ENCODE assay signal across 22 cellular contexts in the genomic region with DNA sequence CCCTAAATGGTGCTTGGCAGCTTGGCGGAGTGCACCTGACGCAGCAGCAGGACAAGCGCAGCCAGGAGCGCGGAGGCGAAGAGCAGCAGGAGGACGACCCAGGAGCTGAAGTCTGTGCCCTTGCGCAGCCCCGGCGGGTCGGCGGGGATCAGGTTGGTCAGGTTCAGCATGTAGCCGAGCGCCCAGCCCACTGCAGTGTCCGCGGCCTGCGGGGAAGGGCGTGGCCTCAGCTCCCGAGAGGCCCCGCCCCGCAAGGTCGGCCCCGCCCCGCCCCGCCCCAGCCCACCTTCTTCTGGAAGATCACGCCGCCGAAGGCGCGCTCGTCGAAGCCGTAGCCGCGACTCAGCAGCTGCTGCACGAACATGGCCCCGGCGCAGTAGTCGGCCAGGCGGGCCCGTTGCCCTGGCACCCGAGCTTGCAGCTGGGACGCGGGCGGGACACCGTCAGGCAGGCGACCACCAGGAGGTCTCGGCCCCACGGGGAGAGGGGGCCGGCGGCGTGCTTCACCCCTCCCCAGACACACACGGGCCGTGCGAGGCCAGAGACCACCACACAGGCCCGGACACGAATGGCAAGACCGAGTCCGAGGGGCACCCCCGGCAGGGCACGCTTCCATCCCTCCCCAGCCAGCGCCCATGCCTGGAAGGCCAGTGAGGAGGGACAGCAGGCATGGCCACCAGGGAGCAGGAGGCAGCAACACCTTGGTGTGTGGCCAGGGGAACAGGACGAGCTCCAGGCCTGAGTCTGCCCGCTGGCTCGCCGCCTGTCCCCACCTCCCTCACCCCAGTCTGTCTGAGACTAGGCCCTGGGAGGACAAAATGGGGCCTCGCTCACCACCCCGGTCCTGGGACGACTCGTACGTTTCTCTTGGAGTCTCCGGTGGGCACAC. TPM values are rescaled to one million over a fixed set of nuclear protein-coding genes. Genes with fewer than 3 reads are reported as not detected.
DNase-seq lines count a peak whose midpoint lies in the region; ATAC-seq, FAIRE-seq and TF ChIP-seq lines count a peak whose summit lies in the region.
"Had no signal": no experiment of that assay in that cellular context is flagged by ENCODE, and none has a peak within 500 bp of the region (broad histone marks: within the 10 kb centered on the region; RNA-seq: fewer than 3 reads in every experiment).

No MANE protein-coding gene starts in this region.

- in situ Hi-C loops in K562 (cut with MboI) = no loop called here

- H3K9me2 ChIP-seq in PC-9 (ENCODE audit: insufficient read depth) = no peaks in the 10 kb centered on the region

- no peaks in the 10 kb centered on the region for H3K9me3 ChIP-seq in K562 (replicated peaks; ENCODE audit: control insufficient read depth, insufficient read depth, low read depth, low read length)
- H3K9me3 ChIP-seq in PC-9 (ENCODE audit: insufficient read depth, low read depth) = no peaks in the 10 kb centered on the region
- H3K9me3 ChIP-seq: HAP-1, MG63, Peyer's patch, SJSA1 had no signal

- H3K79me2 ChIP-seq in K562 (ENCODE audit: control insufficient read depth, insufficient read depth, low read length) (no peaks in the 10 kb centered on the region), PC-9 (ENCODE audit: low read depth) (peaks cover 14% of the 10 kb centered on the region)
- H3K79me2 ChIP-seq: hepatocyte had no signal

- TF ChIP-seq RAD21 in K562 (CRISPR knock-in tag; conservative IDR thresholded peaks at IDR 0.05 in 1 of 2, IDR thresholded peaks at IDR 0.05 in 1 of 2) = no peak

- TF ChIP-seq POLR2A in K562 (conservative IDR thresholded peaks at IDR 0.05) = no peak

- H3K27ac ChIP-seq in K562 (ENCODE audit: extremely low read depth, low read depth, low read length) (no peak overlapping the region), coronary artery (no peak overlapping the region), PC-9 (no peak overlapping the region)
- H3K27ac ChIP-seq: hepatocyte, Peyer's patch, SJSA1 had no signal

- H3K4me2 ChIP-seq in K562 (ENCODE audit: insufficient read depth, low read length) (peak overlapping the region; percentile 25; the same call in 1 of the 2 replicates), PC-9 (no peak overlapping the region)
- H3K4me2 ChIP-seq: hepatocyte had no signal

- BruUV-seq in K562 (replicated peaks; lab: Mats Ljungman, UMichigan) (no TSS peak), PC-9 (replicated peaks; lab: Mats Ljungman, UMichigan) (no TSS peak)

- FAIRE-seq in K562 (lab: Jason Lieb, UNC) = peak; percentile 6
- FAIRE-seq: A204.1, islet of Langerhans had no signal

- H3K36me3 ChIP-seq in K562 (ENCODE audit: control insufficient read depth, insufficient read depth, low read length) (no peaks in the 10 kb centered on the region), PC-9 (ENCODE audit: low read depth) (no peaks in the 10 kb centered on the region)
- H3K36me3 ChIP-seq: HAP-1, MG63, Peyer's patch, SJSA1 had no signal

- POLR2A ChIA-PET in HEK293T (lab: Yijun Ruan, JAX) = interaction anchor here (0.6 to 1.3 kb wide), 4 partner anchors 15 to 174 kb away, joined by 3 to 5 read pairs (median 3); a partner anchor contains a TSS
- POLR2A ChIA-PET in K562 (lab: Yijun Ruan, JAX) = interaction anchor here (0.6 to 1.8 kb wide), 7 partner anchors 12 to 584 kb away, joined by 3 to 4 read pairs (median 3); no protein-coding TSS in a partner anchor
- POLR2A ChIA-PET in PC-9 (lab: Charles Lee; ENCODE audit: unreplicated experiment) = no interaction called here

- peak; percentile 78 for ATAC-seq in K562
- ATAC-seq in HG02981 (IDR thresholded peaks at IDR 0.05; ENCODE audit: unreplicated experiment) = no peak

- DNase-seq in NCI-H2029 (lab: John Stamatoyannopoulos, UW) (peak; percentile 45), NCI-H2029 treated with DMSO at 0.1 percent for 48 hours (lab: John Stamatoyannopoulos, UW) (no peak), HEK293T (ENCODE audit: extremely low spot score) (peak; percentile 52), K562 (ENCODE audit: extremely low read depth in 1 of 4, low spot score in 3 of 4) (peak; percentile 67 to 92 (median 89)), midbrain (lab: John Stamatoyannopoulos, UW) (peak; percentile 24), coronary artery (ENCODE audit: low spot score) (no peak), PC-9 (no peak)
- DNase-seq: central memory CD4-positive, alpha-beta T cell had no signal

- H3F3A ChIP-seq in PC-9 (ENCODE audit: insufficient read depth, low read depth) = peaks cover 14% of the 10 kb centered on the region; the same call in 1 of the 2 replicates

- peak overlapping the region in 1 of 2 experiments; percentile 43; a peak in 1 of 4 replicates for H3K9ac ChIP-seq in K562 (ENCODE audit: insufficient read depth in 1 of 2, low read depth in 2 of 2, low read length in 2 of 2)

- H3K27me3 ChIP-seq in K562 (ENCODE audit: control insufficient read depth in 2 of 2, insufficient read depth in 2 of 2, low read length in 2 of 2) (peaks cover 7 to 33% of the 10 kb centered on the region in 2 experiments; a peak in 4 of 5 replicates), PC-9 (ENCODE audit: insufficient read depth, low read depth) (peaks cover 6% of the 10 kb centered on the region)
- H3K27me3 ChIP-seq: MG63 had no signal

- H2AFZ ChIP-seq in K562 (ENCODE audit: low read depth, low read length) = 0 out of 2 replicates have a peak overlapping the region, but pooled peaks have one; percentile 4
- no peak overlapping the region for H2AFZ ChIP-seq in PC-9
- H2AFZ ChIP-seq: hepatocyte had no signal

- WGBS in K562 (ENCODE audit: insufficient coverage, low coverage, missing lambda C conversion rate) = 9% methylated on average over 44 of the region's 72 CpGs

- H4K20me1 ChIP-seq in K562 (replicated peaks; ENCODE audit: control insufficient read depth, insufficient read depth, low read length) (peaks cover 37% of the 10 kb centered on the region), PC-9 (ENCODE audit: insufficient read depth) (peaks cover 19% of the 10 kb centered on the region)

- H3K9me1 ChIP-seq in K562 (ENCODE audit: control insufficient read depth, insufficient read depth, low read length) = peaks cover 2% of the 10 kb centered on the region

- TF ChIP-seq EP300 in K562 (IDR thresholded peaks at IDR 0.05; ENCODE audit: low read length) = no peak

- H3K4me1 ChIP-seq in K562 (replicated peaks in 1 of 2; ENCODE audit: control insufficient read depth in 2 of 2, insufficient read depth in 2 of 2, low read length in 2 of 2) = peaks cover 2 to 76% of the 10 kb centered on the region in 2 experiments; a peak in 3 of 5 replicates
- peaks cover 12% of the 10 kb centered on the region for H3K4me1 ChIP-seq in PC-9 (replicated peaks; ENCODE audit: insufficient read depth)
- H3K4me1 ChIP-seq: HAP-1 had no signal

- H3K4me3 ChIP-seq in K562 = no peak overlapping the region
- H3K4me3 ChIP-seq in coronary artery = no peak overlapping the region
- H3K4me3 ChIP-seq in PC-9 = no peak overlapping the region
- H3K4me3 ChIP-seq: HAP-1, hepatocyte, MG63, Peyer's patch, SJSA1 had no signal

- intact Hi-C loops in K562 (cut with micrococcal nuclease) (no loop called here), PC-9 (cut with micrococcal nuclease; ENCODE audit: unreplicated experiment) (loop anchor here (5.0 kb wide), 1 partner anchor 68 kb away; no protein-coding TSS in a partner anchor)

- CTCF ChIA-PET in HEK293T (lab: Yijun Ruan, JAX) (interaction anchor here (0.7 to 2.0 kb wide), 10 partner anchors 12 to 178 kb away, joined by 3 to 14 read pairs (median 3); a partner anchor contains a TSS), K562 (lab: Yijun Ruan, JAX; ENCODE audit: low intra/inter-chr PET ratio) (interaction anchor here (0.6 to 1.6 kb wide), 3 partner anchors 139 to 188 kb away, joined by 3 to 5 read pairs (median 4); a partner anchor contains a TSS), PC-9 (lab: Charles Lee) (interaction anchor here (0.6 to 1.0 kb wide), 3 partner anchors 19 to 373 kb away, joined by 3 to 8 read pairs (median 5); no protein-coding TSS in a partner anchor)

- TF ChIP-seq CTCF in K562 (IDR thresholded peaks at IDR 0.05 in 2 of 3, conservative IDR thresholded peaks at IDR 0.05 in 1 of 3; ENCODE audit: insufficient read depth in 2 of 3, low read depth in 1 of 3, low read length in 3 of 3) (no peak), coronary artery (IDR thresholded peaks at IDR 0.05) (no peak), PC-9 (conservative IDR thresholded peaks at IDR 0.05) (no peak)

RNA-seq across cellular contexts. Expression of a gene that starts 2.9 kb away (rescaled TPM):
- total RNA-seq in K562 (2011; cell fraction: chromatin; rRNA removed; ENCODE audit: low replicate concordance) = 1.1 and 4.2 TPM in 2 replicates
- total RNA-seq in K562 (2011; cell fraction: nucleolus; rRNA removed) = 3.2 and 6.0 TPM in 2 replicates
- 1.5 and 3.6 TPM in 2 replicates for total RNA-seq in K562 (2011; cell fraction: nucleoplasm; rRNA removed)
- total RNA-seq in K562 (2014; rRNA removed) (0.09 and 0.90 TPM in 2 replicates), K562 (2014; rRNA removed; fragmentation: Illumina TruSeq; extraction: Trizol) (not detected in 2 replicates), K562 (2015; rRNA removed; fragmentation: Illumina TruSeq; extraction: Trizol) (0.22 TPM in 1 of 2 replicates, not detected in the other), K562 (2021) (1.5 and 2.1 TPM in 2 replicates), PC-9 (2021) (89.8 and 137 TPM in 2 replicates)
- polyA plus RNA-seq in K562 (2011; rRNA removed) (1.3 and 3.9 TPM in 2 replicates), K562 (2014; fragmentation: Illumina TruSeq; extraction: Trizol) (0.06 and 0.21 TPM in 2 replicates), K562 (2014; fragmentation: Nextera tagmentation; extraction: Ambion mirVana) (not detected), K562 (2014; rRNA removed) (0.85 and 2.4 TPM in 2 replicates)
- 3.5 and 4.2 TPM in 2 replicates for polyA plus RNA-seq in K562 (2011; cell fraction: cytosol; rRNA removed)
- 32.5 and 34.7 TPM in 2 replicates for polyA plus RNA-seq in K562 (2011; cell fraction: nucleus; rRNA removed)
- 0.85 and 3.1 TPM in 2 replicates for polyA plus RNA-seq in K562 (2012)
- polyA minus RNA-seq in K562 (2011; rRNA and poly(A)+ RNA removed) = 0.14 and 0.18 TPM in 2 replicates
- polyA minus RNA-seq in K562 (2011; cell fraction: cytosol; rRNA and poly(A)+ RNA removed) = 0.95 and 3.5 TPM in 2 replicates
- 2.0 and 3.9 TPM in 2 replicates for polyA minus RNA-seq in K562 (2011; cell fraction: nucleus; rRNA and poly(A)+ RNA removed)
- total RNA-seq: SJSA1 had no signal

RNA-seq across cellular contexts. Expression of a gene that starts 5.0 kb away (rescaled TPM):
- total RNA-seq in K562 (2011; cell fraction: chromatin; rRNA removed; ENCODE audit: low replicate concordance) = 1.2 and 5.3 TPM in 2 replicates
- 3.3 and 4.3 TPM in 2 replicates for total RNA-seq in K562 (2011; cell fraction: nucleolus; rRNA removed)
- total RNA-seq in K562 (2011; cell fraction: nucleoplasm; rRNA removed) = 2.6 and 2.9 TPM in 2 replicates
- total RNA-seq in K562 (2014; rRNA removed) = 0.12 and 0.14 TPM in 2 replicates
- not detected in 2 replicates for total RNA-seq in K562 (2014; rRNA removed; fragmentation: Illumina TruSeq; extraction: Trizol)
- not detected in 2 replicates for total RNA-seq in K562 (2015; rRNA removed; fragmentation: Illumina TruSeq; extraction: Trizol)
- 0.60 and 0.85 TPM in 2 replicates for total RNA-seq in K562 (2021)
- 0.11 and 0.51 TPM in 2 replicates for polyA plus RNA-seq in K562 (2011; rRNA removed)
- polyA plus RNA-seq in K562 (2011; cell fraction: cytosol; rRNA removed) = 0.22 and 0.41 TPM in 2 replicates
- 4.8 and 5.7 TPM in 2 replicates for polyA plus RNA-seq in K562 (2011; cell fraction: nucleus; rRNA removed)
- polyA plus RNA-seq in K562 (2012) = 0.15 and 0.23 TPM in 2 replicates
- polyA plus RNA-seq in K562 (2014; fragmentation: Illumina TruSeq; extraction: Trizol) = 0.17 and 0.21 TPM in 2 replicates
- under 1 TPM in 1 of 2 experiments, not detected in 1; 0.04 TPM for polyA plus RNA-seq in K562 (2014; fragmentation: Nextera tagmentation; extraction: Ambion mirVana)
- polyA plus RNA-seq in K562 (2014; rRNA removed) = 0.22 TPM in 1 of 2 replicates, not detected in the other
- polyA minus RNA-seq in K562 (2011; rRNA and poly(A)+ RNA removed) = not detected in 2 replicates
- polyA minus RNA-seq in K562 (2011; cell fraction: cytosol; rRNA and poly(A)+ RNA removed) = 0.57 and 1.3 TPM in 2 replicates
- polyA minus RNA-seq in K562 (2011; cell fraction: nucleus; rRNA and poly(A)+ RNA removed) = 0.94 and 1.2 TPM in 2 replicates
- 9.0 and 14.1 TPM in 2 replicates for total RNA-seq in PC-9 (2021)
- total RNA-seq: activated CD8-positive, alpha-beta memory T cell treated with anti-CD3 and anti-CD28 coated beads for 36 hours; epithelial cell of proximal tubule; lung microvascular endothelial cell; SJSA1; subcutaneous adipose tissue had no signal
- polyA plus RNA-seq: CD14-positive monocyte had no signal

RNA-seq across cellular contexts. Expression of a gene that starts 17.0 kb away (rescaled TPM):
- not detected in 2 replicates for total RNA-seq in K562 (2011; cell fraction: chromatin; rRNA removed; ENCODE audit: low replicate concordance)
- total RNA-seq in K562 (2011; cell fraction: nucleolus; rRNA removed) = not detected in 2 replicates
- total RNA-seq in K562 (2011; cell fraction: nucleoplasm; rRNA removed) = not detected in 2 replicates
- total RNA-seq in K562 (2014; rRNA removed) (not detected in 2 replicates), K562 (2014; rRNA removed; fragmentation: Illumina TruSeq; extraction: Trizol) (not detected in 2 replicates), K562 (2015; rRNA removed; fragmentation: Illumina TruSeq; extraction: Trizol) (not detected in 2 replicates), K562 (2021) (not detected in 2 replicates), PC-9 (2021) (not detected in 2 replicates)
- polyA plus RNA-seq in K562 (2011; rRNA removed) (not detected in 2 replicates), K562 (2014; fragmentation: Illumina TruSeq; extraction: Trizol) (not detected in 2 replicates), K562 (2014; fragmentation: Nextera tagmentation; extraction: Ambion mirVana) (not detected), K562 (2014; rRNA removed) (not detected in 2 replicates)
- not detected in 2 replicates for polyA plus RNA-seq in K562 (2011; cell fraction: cytosol; rRNA removed)
- not detected in 2 replicates for polyA plus RNA-seq in K562 (2011; cell fraction: nucleus; rRNA removed)
- not detected in 2 replicates for polyA plus RNA-seq in K562 (2012)
- not detected in 2 replicates for polyA minus RNA-seq in K562 (2011; rRNA and poly(A)+ RNA removed)
- not detected in 2 replicates for polyA minus RNA-seq in K562 (2011; cell fraction: cytosol; rRNA and poly(A)+ RNA removed)
- polyA minus RNA-seq in K562 (2011; cell fraction: nucleus; rRNA and poly(A)+ RNA removed) = not detected in 2 replicates
- total RNA-seq: epithelial cell of proximal tubule, hepatocyte, lung microvascular endothelial cell, Peyer's patch, SJSA1, ureter had no signal
- polyA plus RNA-seq: hepatocyte had no signal

RNA-seq across cellular contexts. Expression of a gene that starts 20.9 kb away (rescaled TPM):
- total RNA-seq in K562 (2011; cell fraction: chromatin; rRNA removed; ENCODE audit: low replicate concordance) = 47.9 and 167 TPM in 2 replicates
- total RNA-seq in K562 (2011; cell fraction: nucleolus; rRNA removed) = 116 and 131 TPM in 2 replicates
- total RNA-seq in K562 (2011; cell fraction: nucleoplasm; rRNA removed) = 56.3 and 68.3 TPM in 2 replicates
- 4.6 and 5.5 TPM in 2 replicates for total RNA-seq in K562 (2014; rRNA removed)
- 0.69 and 0.99 TPM in 2 replicates for total RNA-seq in K562 (2014; rRNA removed; fragmentation: Illumina TruSeq; extraction: Trizol)
- total RNA-seq in K562 (2015; rRNA removed; fragmentation: Illumina TruSeq; extraction: Trizol) = 1.6 and 2.9 TPM in 2 replicates
- 12.1 and 14.9 TPM in 2 replicates for total RNA-seq in K562 (2021)
- polyA plus RNA-seq in K562 (2011; rRNA removed) = 12.1 and 24.4 TPM in 2 replicates
- 19.7 and 23.3 TPM in 2 replicates for polyA plus RNA-seq in K562 (2011; cell fraction: cytosol; rRNA removed)
- polyA plus RNA-seq in K562 (2011; cell fraction: nucleus; rRNA removed) = 253 and 318 TPM in 2 replicates
- polyA plus RNA-seq in K562 (2012) = 13.8 and 24.2 TPM in 2 replicates
- polyA plus RNA-seq in K562 (2014; fragmentation: Illumina TruSeq; extraction: Trizol) = 6.1 and 9.9 TPM in 2 replicates
- not detected for polyA plus RNA-seq in K562 (2014; fragmentation: Nextera tagmentation; extraction: Ambion mirVana)
- polyA plus RNA-seq in K562 (2014; rRNA removed) = 16.2 and 16.3 TPM in 2 replicates
- 6.6 and 8.6 TPM in 2 replicates for polyA minus RNA-seq in K562 (2011; rRNA and poly(A)+ RNA removed)
- 13.4 and 28.5 TPM in 2 replicates for polyA minus RNA-seq in K562 (2011; cell fraction: cytosol; rRNA and poly(A)+ RNA removed)
- polyA minus RNA-seq in K562 (2011; cell fraction: nucleus; rRNA and poly(A)+ RNA removed) = 43.2 and 52.5 TPM in 2 replicates
- 79.2 and 115 TPM in 2 replicates for total RNA-seq in PC-9 (2021)

RNA-seq across cellular contexts. Expression of a gene that starts 21.5 kb away (rescaled TPM):
- 12.7 and 42.0 TPM in 2 replicates for total RNA-seq in K562 (2011; cell fraction: chromatin; rRNA removed; ENCODE audit: low replicate concordance)
- total RNA-seq in K562 (2011; cell fraction: nucleolus; rRNA removed) = 49.3 and 51.2 TPM in 2 replicates
- 20.6 and 22.4 TPM in 2 replicates for total RNA-seq in K562 (2011; cell fraction: nucleoplasm; rRNA removed)
- 91.8 and 115 TPM in 2 replicates for total RNA-seq in K562 (2014; rRNA removed)
- total RNA-seq in K562 (2014; rRNA removed; fragmentation: Illumina TruSeq; extraction: Trizol) = 13.1 and 15.8 TPM in 2 replicates
- total RNA-seq in K562 (2015; rRNA removed; fragmentation: Illumina TruSeq; extraction: Trizol) = 40.8 and 42.4 TPM in 2 replicates
- total RNA-seq in K562 (2021) = 72.1 and 78.8 TPM in 2 replicates
- polyA plus RNA-seq in K562 (2011; rRNA removed) = 18.8 and 24.2 TPM in 2 replicates
- polyA plus RNA-seq in K562 (2011; cell fraction: cytosol; rRNA removed) = 28.2 and 80.8 TPM in 2 replicates
- 42.6 and 60.8 TPM in 2 replicates for polyA plus RNA-seq in K562 (2011; cell fraction: nucleus; rRNA removed)
- polyA plus RNA-seq in K562 (2012) = 27.0 and 33.0 TPM in 2 replicates
- 18.3 and 41.2 TPM in 2 replicates for polyA plus RNA-seq in K562 (2014; fragmentation: Illumina TruSeq; extraction: Trizol)
- 1 to 10 TPM; 3.4 to 3.7 TPM for polyA plus RNA-seq in K562 (2014; fragmentation: Nextera tagmentation; extraction: Ambion mirVana)
- polyA plus RNA-seq in K562 (2014; rRNA removed) = 56.5 and 67.8 TPM in 2 replicates
- 6.7 and 11.1 TPM in 2 replicates for polyA minus RNA-seq in K562 (2011; rRNA and poly(A)+ RNA removed)
- polyA minus RNA-seq in K562 (2011; cell fraction: cytosol; rRNA and poly(A)+ RNA removed) = 29.9 and 32.2 TPM in 2 replicates
- 16.6 and 17.5 TPM in 2 replicates for polyA minus RNA-seq in K562 (2011; cell fraction: nucleus; rRNA and poly(A)+ RNA removed)
- total RNA-seq in PC-9 (2021) = 46.9 and 50.3 TPM in 2 replicates

Comparison
In these comparisons a context has a peak if more than half of its experiments do, and no peak if none do; other contexts are left out.
1. DNase-seq: peak in NCI-H2029 (single experiment), HEK293T (single experiment), K562 (4 of 4) and midbrain (single experiment); none in NCI-H2029 treated with DMSO at 0.1 percent for 48 hours (single experiment), coronary artery (single experiment) and PC-9 (0 of 2).
2. RNA of a gene that starts 2.9 kb away (total RNA-seq): 89.8 to 137 TPM in PC-9; 0.09 to 6.0 TPM in K562; every median in the first group is over 10 times any median in the second.